In genomic region chr2:208250401-208250800, GRCh38 we compare ENCODE assay signal across 1 cellular context.
TF ChIP-seq lines count a peak whose summit lies in the region.

No MANE protein-coding gene starts in this region.

TF ChIP-seq in HEK293, 187 proteins besides CTCF, POLR2A, EP300 and RAD21 (continued from another document):
- TF ChIP-seq ZBTB49 (tag by site-specific recombination; IDR thresholded peaks at IDR 0.05; ENCODE audit: low read depth): no peak
TF ChIP-seq in HEK293: peak in this region for 2.
